In the genomic region with DNA sequence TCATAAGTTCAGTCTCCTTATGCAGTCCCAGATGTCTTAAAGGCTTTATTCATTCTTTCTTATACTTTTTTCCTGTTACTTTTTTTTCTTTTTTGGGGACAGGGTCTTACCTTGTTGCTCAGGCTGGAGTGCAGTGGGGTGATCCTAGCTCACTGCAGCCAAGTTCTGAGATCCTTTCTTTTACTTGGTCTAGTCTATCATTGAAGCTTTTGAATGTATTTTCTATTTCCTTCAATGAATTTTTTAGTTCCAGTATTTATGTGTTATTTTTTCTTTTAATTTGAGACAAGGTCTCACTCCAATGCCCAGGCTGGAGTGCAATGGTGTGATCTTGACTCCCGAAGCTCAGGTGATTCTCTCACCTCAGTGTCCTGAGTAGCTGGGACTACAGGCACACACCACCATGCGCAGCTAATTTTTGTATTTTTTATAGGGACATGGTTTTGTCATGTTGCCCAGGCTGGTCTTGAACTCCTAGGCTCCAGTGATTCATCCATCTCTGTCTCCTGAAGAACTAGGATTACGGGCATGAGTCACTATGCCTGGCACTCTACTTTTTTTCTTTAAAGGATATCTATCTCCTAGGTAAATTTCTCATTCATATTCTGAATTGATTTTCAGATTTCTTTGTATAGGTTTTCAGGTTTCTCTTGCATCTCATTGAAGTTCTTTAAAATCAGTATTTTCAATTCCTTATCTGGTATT, we compare ENCODE assay signal across 1 cellular context.
TF ChIP-seq lines count a peak whose summit lies in the region.

No MANE protein-coding gene starts in this region.

TF ChIP-seq in HEK293, 187 proteins besides CTCF, POLR2A, EP300 and RAD21 (continued from another document):
- TF ChIP-seq, protein P1, sequence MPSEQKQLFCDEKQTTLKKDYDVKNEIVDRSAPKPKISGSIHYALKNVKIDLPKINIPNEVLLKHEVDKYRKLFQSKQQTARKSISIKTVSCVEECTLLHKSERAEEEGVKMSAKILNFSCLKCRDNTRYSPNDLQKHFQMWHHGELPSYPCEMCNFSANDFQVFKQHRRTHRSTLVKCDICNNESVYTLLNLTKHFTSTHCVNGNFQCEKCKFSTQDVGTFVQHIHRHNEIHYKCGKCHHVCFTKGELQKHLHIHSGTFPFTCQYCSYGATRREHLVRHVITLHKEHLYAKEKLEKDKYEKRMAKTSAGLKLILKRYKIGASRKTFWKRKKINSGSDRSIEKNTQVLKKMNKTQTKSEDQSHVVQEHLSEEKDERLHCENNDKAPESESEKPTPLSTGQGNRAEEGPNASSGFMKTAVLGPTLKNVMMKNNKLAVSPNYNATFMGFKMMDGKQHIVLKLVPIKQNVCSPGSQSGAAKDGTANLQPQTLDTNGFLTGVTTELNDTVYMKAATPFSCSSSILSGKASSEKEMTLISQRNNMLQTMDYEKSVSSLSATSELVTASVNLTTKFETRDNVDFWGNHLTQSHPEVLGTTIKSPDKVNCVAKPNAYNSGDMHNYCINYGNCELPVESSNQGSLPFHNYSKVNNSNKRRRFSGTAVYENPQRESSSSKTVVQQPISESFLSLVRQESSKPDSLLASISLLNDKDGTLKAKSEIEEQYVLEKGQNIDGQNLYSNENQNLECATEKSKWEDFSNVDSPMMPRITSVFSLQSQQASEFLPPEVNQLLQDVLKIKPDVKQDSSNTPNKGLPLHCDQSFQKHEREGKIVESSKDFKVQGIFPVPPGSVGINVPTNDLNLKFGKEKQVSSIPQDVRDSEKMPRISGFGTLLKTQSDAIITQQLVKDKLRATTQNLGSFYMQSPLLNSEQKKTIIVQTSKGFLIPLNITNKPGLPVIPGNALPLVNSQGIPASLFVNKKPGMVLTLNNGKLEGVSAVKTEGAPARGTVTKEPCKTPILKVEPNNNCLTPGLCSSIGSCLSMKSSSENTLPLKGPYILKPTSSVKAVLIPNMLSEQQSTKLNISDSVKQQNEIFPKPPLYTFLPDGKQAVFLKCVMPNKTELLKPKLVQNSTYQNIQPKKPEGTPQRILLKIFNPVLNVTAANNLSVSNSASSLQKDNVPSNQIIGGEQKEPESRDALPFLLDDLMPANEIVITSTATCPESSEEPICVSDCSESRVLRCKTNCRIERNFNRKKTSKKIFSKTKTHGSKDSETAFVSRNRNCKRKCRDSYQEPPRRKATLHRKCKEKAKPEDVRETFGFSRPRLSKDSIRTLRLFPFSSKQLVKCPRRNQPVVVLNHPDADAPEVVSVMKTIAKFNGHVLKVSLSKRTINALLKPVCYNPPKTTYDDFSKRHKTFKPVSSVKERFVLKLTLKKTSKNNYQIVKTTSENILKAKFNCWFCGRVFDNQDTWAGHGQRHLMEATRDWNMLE (tag by site-specific recombination; conservative IDR thresholded peaks at IDR 0.05; ENCODE audit: low read depth), result 0 out of 2 replicates have a peak, but pooled peaks have one; percentile 22
- TF ChIP-seq ZNF391 (tag by site-specific recombination; IDR thresholded peaks at IDR 0.05; ENCODE audit: borderline replicate concordance, low read depth), result no peak
